ENCODE assay signal across 1 cellular context in the genomic region with DNA sequence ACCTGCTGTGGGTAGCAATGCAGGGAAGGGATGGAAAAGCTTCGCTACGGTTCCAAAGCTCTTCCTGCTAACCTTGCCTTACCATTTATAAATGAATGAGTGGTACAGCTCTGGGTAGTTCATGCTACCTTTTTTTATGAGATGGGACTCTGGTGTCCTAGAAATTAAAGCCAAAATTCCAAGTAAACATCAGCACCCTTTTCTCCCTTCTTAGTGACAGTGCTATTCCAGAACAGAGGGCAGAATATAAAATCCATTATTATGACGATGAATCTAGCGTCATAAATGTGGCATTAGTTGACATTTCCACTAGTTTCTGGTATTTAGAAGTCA.
TF ChIP-seq lines count a peak whose summit lies in the region.

No MANE protein-coding gene starts in this region.

TF ChIP-seq in HepG2, 621 proteins besides CTCF, POLR2A, EP300 and RAD21:
- TF ChIP-seq ZNF790 (CRISPR knock-in tag; IDR thresholded peaks at IDR 0.05; ENCODE audit: borderline replicate concordance) (0 out of 2 replicates have a peak, but pooled peaks have one; percentile 29), CREB1 (IDR thresholded peaks at IDR 0.05) (0 out of 2 replicates have a peak, but pooled peaks have one; percentile 10), CREB1 (CRISPR knock-in tag; IDR thresholded peaks at IDR 0.05) (no peak), EZH2 (conservative IDR thresholded peaks at IDR 0.05; ENCODE audit: low read depth, low read length) (no peak)
- TF ChIP-seq, protein P1, sequence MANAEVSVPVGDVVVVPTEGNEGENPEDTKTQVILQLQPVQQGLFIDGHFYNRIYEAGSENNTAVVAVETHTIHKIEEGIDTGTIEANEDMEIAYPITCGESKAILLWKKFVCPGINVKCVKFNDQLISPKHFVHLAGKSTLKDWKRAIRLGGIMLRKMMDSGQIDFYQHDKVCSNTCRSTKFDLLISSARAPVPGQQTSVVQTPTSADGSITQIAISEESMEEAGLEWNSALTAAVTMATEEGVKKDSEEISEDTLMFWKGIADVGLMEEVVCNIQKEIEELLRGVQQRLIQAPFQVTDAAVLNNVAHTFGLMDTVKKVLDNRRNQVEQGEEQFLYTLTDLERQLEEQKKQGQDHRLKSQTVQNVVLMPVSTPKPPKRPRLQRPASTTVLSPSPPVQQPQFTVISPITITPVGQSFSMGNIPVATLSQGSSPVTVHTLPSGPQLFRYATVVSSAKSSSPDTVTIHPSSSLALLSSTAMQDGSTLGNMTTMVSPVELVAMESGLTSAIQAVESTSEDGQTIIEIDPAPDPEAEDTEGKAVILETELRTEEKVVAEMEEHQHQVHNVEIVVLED (CRISPR knock-in tag; IDR thresholded peaks at IDR 0.05; ENCODE audit: borderline replicate concordance) = no peak
